ENCODE assay signal across 1 cellular context in genomic region chr1:224329842-224330753, GRCh38.
TF ChIP-seq lines count a peak whose summit lies in the region.

Gene NVL, minus strand, starts transcription at chr1:224330172. Its CDS starts 45 bp downstream, at chr1:224330127.

TF ChIP-seq in HEK293, 187 proteins besides CTCF, POLR2A, EP300 and RAD21 (continued from another document and continues in another):
- TF ChIP-seq KLF8 (tag by site-specific recombination; IDR thresholded peaks at IDR 0.05) (peak; percentile 84), KLF1 (tag by site-specific recombination; IDR thresholded peaks at IDR 0.05) (peak; percentile 55; the same call in 1 of the 2 replicates), ZNF664 (tag by site-specific recombination; IDR thresholded peaks at IDR 0.05) (peak; percentile 38; the same call in 1 of the 2 replicates), ZNF513 (tag by site-specific recombination; IDR thresholded peaks at IDR 0.05) (no peak), ZNF560 (tag by site-specific recombination; IDR thresholded peaks at IDR 0.05; ENCODE audit: borderline replicate concordance) (no peak), ZNF138 (tag by site-specific recombination; IDR thresholded peaks at IDR 0.05; ENCODE audit: borderline replicate concordance) (no peak; the same call in 1 of the 2 replicates), ZNF239 (tag by site-specific recombination; IDR thresholded peaks at IDR 0.05) (no peak), ZNF548 (tag by site-specific recombination; IDR thresholded peaks at IDR 0.05) (no peak), ZNF423 (tag by site-specific recombination; IDR thresholded peaks at IDR 0.05) (no peak), ZNF529 (tag by site-specific recombination; IDR thresholded peaks at IDR 0.05; ENCODE audit: insufficient replicate concordance) (no peak), ZNF140 (tag by site-specific recombination; IDR thresholded peaks at IDR 0.05) (no peak), RBAK (tag by site-specific recombination; IDR thresholded peaks at IDR 0.05) (no peak), ZBTB1 (tag by site-specific recombination; IDR thresholded peaks at IDR 0.05) (0 out of 2 replicates have a peak, but pooled peaks have one; percentile 10), ZNF791 (tag by site-specific recombination; IDR thresholded peaks at IDR 0.05) (no peak), ZNF704 (tag by site-specific recombination; IDR thresholded peaks at IDR 0.05) (no peak), ZBTB8A (tag by site-specific recombination; IDR thresholded peaks at IDR 0.05) (peak; percentile 65), BCL11B (tag by site-specific recombination; IDR thresholded peaks at IDR 0.05; ENCODE audit: low read depth) (no peak), ZNF175 (tag by site-specific recombination; IDR thresholded peaks at IDR 0.05) (no peak), ZNF530 (tag by site-specific recombination; IDR thresholded peaks at IDR 0.05; ENCODE audit: low read depth) (no peak), TRIM28 (IDR thresholded peaks at IDR 0.05; ENCODE audit: borderline replicate concordance, low read length) (no peak), ZNF658 (tag by site-specific recombination; IDR thresholded peaks at IDR 0.05) (no peak), ZNF521 (tag by site-specific recombination; IDR thresholded peaks at IDR 0.05) (no peak), YY2 (tag by site-specific recombination; IDR thresholded peaks at IDR 0.05) (peak; percentile 57; the same call in 1 of the 2 replicates), ZNF623 (tag by site-specific recombination; IDR thresholded peaks at IDR 0.05) (no peak; the same call in 1 of the 2 replicates), ZNF624 (tag by site-specific recombination; IDR thresholded peaks at IDR 0.05) (no peak), ZNF621 (tag by site-specific recombination; IDR thresholded peaks at IDR 0.05) (no peak), ZNF571 (tag by site-specific recombination; IDR thresholded peaks at IDR 0.05) (no peak), GFI1B (tag by site-specific recombination; IDR thresholded peaks at IDR 0.05) (no peak), HOXC10 (CRISPR knock-in tag; IDR thresholded peaks at IDR 0.05) (no peak), ZNF48 (tag by site-specific recombination; IDR thresholded peaks at IDR 0.05) (no peak), ZNF311 (tag by site-specific recombination; IDR thresholded peaks at IDR 0.05; ENCODE audit: borderline replicate concordance) (no peak), ZNF169 (tag by site-specific recombination; IDR thresholded peaks at IDR 0.05) (no peak), ZNF747 (tag by site-specific recombination; IDR thresholded peaks at IDR 0.05) (no peak), TSHZ1 (tag by site-specific recombination; IDR thresholded peaks at IDR 0.05; ENCODE audit: borderline replicate concordance) (peak; percentile 42; the same call in 1 of the 2 replicates), ZNF2 (tag by site-specific recombination; IDR thresholded peaks at IDR 0.05) (peak; percentile 97), ZNF394 (tag by site-specific recombination; IDR thresholded peaks at IDR 0.05; ENCODE audit: borderline replicate concordance) (peak; percentile 75), ZNF274 (IDR thresholded peaks at IDR 0.05; ENCODE audit: low read length) (no peak), ZNF274 (tag by site-specific recombination; IDR thresholded peaks at IDR 0.05; ENCODE audit: borderline replicate concordance) (no peak), ZNF114 (tag by site-specific recombination; IDR thresholded peaks at IDR 0.05) (no peak), SP2 (tag by site-specific recombination; IDR thresholded peaks at IDR 0.05) (peak; percentile 75), KLF16 (tag by site-specific recombination; IDR thresholded peaks at IDR 0.05) (peak; percentile 71), ZNF626 (tag by site-specific recombination; IDR thresholded peaks at IDR 0.05) (no peak), ZNF214 (tag by site-specific recombination; IDR thresholded peaks at IDR 0.05; ENCODE audit: borderline replicate concordance) (no peak), ZNF426 (tag by site-specific recombination; IDR thresholded peaks at IDR 0.05) (no peak), ZBTB26 (tag by site-specific recombination; optimal IDR thresholded peaks at IDR 0.05) (peak; percentile 48), HOXD13 (CRISPR knock-in tag; IDR thresholded peaks at IDR 0.05; ENCODE audit: borderline replicate concordance) (peak; percentile 93), ZNF514 (tag by site-specific recombination; IDR thresholded peaks at IDR 0.05) (no peak), ZNF449 (tag by site-specific recombination; IDR thresholded peaks at IDR 0.05) (peak; percentile 79), ZBTB21 (tag by site-specific recombination; IDR thresholded peaks at IDR 0.05) (peak; percentile 54), ZSCAN16 (tag by site-specific recombination; IDR thresholded peaks at IDR 0.05) (peak; percentile 14), ZNF324 (tag by site-specific recombination; IDR thresholded peaks at IDR 0.05) (peak; percentile 90), ZEB2 (tag by site-specific recombination; IDR thresholded peaks at IDR 0.05) (peak; percentile 95)
- TF ChIP-seq, protein P1, sequence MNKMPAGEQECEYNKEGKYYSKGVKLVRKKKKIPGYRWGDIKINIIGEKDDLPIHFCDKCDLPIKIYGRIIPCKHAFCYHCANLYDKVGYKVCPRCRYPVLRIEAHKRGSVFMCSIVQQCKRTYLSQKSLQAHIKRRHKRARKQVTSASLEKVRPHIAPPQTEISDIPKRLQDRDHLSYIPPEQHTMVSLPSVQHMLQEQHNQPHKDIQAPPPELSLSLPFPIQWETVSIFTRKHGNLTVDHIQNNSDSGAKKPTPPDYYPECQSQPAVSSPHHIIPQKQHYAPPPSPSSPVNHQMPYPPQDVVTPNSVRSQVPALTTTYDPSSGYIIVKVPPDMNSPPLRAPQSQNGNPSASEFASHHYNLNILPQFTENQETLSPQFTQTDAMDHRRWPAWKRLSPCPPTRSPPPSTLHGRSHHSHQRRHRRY (tag by site-specific recombination; IDR thresholded peaks at IDR 0.05): no peak
- TF ChIP-seq, protein P2, sequence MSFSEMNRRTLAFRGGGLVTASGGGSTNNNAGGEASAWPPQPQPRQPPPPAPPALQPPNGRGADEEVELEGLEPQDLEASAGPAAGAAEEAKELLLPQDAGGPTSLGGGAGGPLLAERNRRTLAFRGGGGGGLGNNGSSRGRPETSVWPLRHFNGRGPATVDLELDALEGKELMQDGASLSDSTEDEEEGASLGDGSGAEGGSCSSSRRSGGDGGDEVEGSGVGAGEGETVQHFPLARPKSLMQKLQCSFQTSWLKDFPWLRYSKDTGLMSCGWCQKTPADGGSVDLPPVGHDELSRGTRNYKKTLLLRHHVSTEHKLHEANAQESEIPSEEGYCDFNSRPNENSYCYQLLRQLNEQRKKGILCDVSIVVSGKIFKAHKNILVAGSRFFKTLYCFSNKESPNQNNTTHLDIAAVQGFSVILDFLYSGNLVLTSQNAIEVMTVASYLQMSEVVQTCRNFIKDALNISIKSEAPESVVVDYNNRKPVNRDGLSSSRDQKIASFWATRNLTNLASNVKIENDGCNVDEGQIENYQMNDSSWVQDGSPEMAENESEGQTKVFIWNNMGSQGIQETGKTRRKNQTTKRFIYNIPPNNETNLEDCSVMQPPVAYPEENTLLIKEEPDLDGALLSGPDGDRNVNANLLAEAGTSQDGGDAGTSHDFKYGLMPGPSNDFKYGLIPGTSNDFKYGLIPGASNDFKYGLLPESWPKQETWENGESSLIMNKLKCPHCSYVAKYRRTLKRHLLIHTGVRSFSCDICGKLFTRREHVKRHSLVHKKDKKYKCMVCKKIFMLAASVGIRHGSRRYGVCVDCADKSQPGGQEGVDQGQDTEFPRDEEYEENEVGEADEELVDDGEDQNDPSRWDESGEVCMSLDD (tag by site-specific recombination; IDR thresholded peaks at IDR 0.05): no peak
- TF ChIP-seq, protein P3, sequence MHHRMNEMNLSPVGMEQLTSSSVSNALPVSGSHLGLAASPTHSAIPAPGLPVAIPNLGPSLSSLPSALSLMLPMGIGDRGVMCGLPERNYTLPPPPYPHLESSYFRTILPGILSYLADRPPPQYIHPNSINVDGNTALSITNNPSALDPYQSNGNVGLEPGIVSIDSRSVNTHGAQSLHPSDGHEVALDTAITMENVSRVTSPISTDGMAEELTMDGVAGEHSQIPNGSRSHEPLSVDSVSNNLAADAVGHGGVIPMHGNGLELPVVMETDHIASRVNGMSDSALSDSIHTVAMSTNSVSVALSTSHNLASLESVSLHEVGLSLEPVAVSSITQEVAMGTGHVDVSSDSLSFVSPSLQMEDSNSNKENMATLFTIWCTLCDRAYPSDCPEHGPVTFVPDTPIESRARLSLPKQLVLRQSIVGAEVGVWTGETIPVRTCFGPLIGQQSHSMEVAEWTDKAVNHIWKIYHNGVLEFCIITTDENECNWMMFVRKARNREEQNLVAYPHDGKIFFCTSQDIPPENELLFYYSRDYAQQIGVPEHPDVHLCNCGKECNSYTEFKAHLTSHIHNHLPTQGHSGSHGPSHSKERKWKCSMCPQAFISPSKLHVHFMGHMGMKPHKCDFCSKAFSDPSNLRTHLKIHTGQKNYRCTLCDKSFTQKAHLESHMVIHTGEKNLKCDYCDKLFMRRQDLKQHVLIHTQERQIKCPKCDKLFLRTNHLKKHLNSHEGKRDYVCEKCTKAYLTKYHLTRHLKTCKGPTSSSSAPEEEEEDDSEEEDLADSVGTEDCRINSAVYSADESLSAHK (tag by site-specific recombination; IDR thresholded peaks at IDR 0.05): no peak
- TF ChIP-seq, protein P4, sequence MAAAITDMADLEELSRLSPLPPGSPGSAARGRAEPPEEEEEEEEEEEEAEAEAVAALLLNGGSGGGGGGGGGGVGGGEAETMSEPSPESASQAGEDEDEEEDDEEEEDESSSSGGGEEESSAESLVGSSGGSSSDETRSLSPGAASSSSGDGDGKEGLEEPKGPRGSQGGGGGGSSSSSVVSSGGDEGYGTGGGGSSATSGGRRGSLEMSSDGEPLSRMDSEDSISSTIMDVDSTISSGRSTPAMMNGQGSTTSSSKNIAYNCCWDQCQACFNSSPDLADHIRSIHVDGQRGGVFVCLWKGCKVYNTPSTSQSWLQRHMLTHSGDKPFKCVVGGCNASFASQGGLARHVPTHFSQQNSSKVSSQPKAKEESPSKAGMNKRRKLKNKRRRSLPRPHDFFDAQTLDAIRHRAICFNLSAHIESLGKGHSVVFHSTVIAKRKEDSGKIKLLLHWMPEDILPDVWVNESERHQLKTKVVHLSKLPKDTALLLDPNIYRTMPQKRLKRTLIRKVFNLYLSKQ (tag by site-specific recombination; IDR thresholded peaks at IDR 0.05; ENCODE audit: borderline replicate concordance): 0 out of 2 replicates have a peak, but pooled peaks have one; percentile 1
